9 cellular contexts compared by ENCODE assay signal in the genomic region with DNA sequence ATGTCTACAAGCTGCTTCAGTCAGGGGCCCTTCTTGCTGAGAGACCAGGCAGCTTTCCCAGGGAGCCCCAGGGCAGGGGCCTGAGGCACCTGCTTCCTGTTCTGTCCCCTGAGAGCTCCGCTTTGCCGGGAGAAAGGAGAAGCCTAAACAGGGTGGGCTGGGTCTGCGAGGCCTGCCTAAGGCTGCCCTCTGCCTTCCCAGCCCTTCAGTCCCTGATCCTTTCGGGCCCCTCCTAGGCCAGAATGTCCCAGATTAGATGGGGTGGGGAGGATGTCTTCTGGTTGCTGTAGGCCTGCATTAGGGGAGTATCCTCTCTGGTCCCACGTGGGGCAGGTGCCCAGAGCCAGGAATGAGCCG.
DNase-seq lines count a peak whose midpoint lies in the region; ATAC-seq, FAIRE-seq and TF ChIP-seq lines count a peak whose summit lies in the region.
"Had no signal": no experiment of that assay in that cellular context is flagged by ENCODE, and none has a peak within 500 bp of the region (broad histone marks: within the 10 kb centered on the region; RNA-seq: fewer than 3 reads in every experiment).

No MANE protein-coding gene starts in this region.

- H3K4me3 ChIP-seq in SK-N-MC (peak overlapping the region; percentile 31; the same call in 1 of the 2 replicates), keratinocyte (ENCODE audit: control insufficient read depth in 2 of 3, extremely low read depth in 1 of 3, insufficient read depth in 2 of 3, low read depth in 1 of 3, low read length in 3 of 3) (no peak overlapping the region)

- no peaks in the 10 kb centered on the region for H3K9me3 ChIP-seq in SK-N-MC (ENCODE audit: low read depth, low read length)
- H3K9me3 ChIP-seq in keratinocyte (ENCODE audit: control insufficient read depth, low read depth, low read length): no peaks in the 10 kb centered on the region

- H3K9ac ChIP-seq in SK-N-MC (ENCODE audit: insufficient read length): peak overlapping the region; percentile 4
- no peak overlapping the region for H3K9ac ChIP-seq in keratinocyte (ENCODE audit: control insufficient read depth, extremely low read depth, insufficient read depth, low read length)

- H3K27me3 ChIP-seq in keratinocyte (ENCODE audit: control insufficient read depth, extremely low read depth, insufficient read depth, low read length): no peaks in the 10 kb centered on the region

- no peak for FAIRE-seq in keratinocyte (lab: Jason Lieb, UNC)

- no peak for DNase-seq in left ventricle myocardium superior
- DNase-seq in cardiac septum (ENCODE audit: low spot score): no peak
- DNase-seq in SK-N-MC (ENCODE audit: low read depth, low spot score): no peak
- no peak for DNase-seq in keratinocyte (ENCODE audit: low read depth, low spot score)
- DNase-seq in NCI-H524 treated with DMSO at 0.1 percent for 48 hours (lab: John Stamatoyannopoulos, UW): no peak
- no peak for DNase-seq in middle frontal gyrus (ENCODE audit: extremely low spot score, low spot score)
- DNase-seq: erythroblast had no signal

- H3K79me2 ChIP-seq in keratinocyte (ENCODE audit: control insufficient read depth, insufficient read depth, low read length): peaks cover 3% of the 10 kb centered on the region

- dilution Hi-C loops in keratinocyte (cut with MboI; ENCODE audit: extremely low pct_ligation_motif_present, low sequenced_read_pairs): no loop called here

- no peaks in the 10 kb centered on the region for H3K36me3 ChIP-seq in SK-N-MC (ENCODE audit: insufficient read depth, low read length)
- H3K36me3 ChIP-seq in keratinocyte (ENCODE audit: control insufficient read depth in 2 of 2, extremely low read depth in 1 of 2, insufficient read depth in 2 of 2, low read length in 2 of 2): no peaks in the 10 kb centered on the region

- no peak for TF ChIP-seq CTCF in keratinocyte (optimal IDR thresholded peaks at IDR 0.05 in 1 of 3, IDR thresholded peaks at IDR 0.05 in 1 of 3, conservative IDR thresholded peaks at IDR 0.05 in 1 of 3; ENCODE audit: extremely low read depth in 1 of 3, insufficient read depth in 2 of 3, low read length in 3 of 3)

- no peaks in the 10 kb centered on the region for H4K20me1 ChIP-seq in keratinocyte (ENCODE audit: control insufficient read depth, extremely low read depth, insufficient read depth, low read length)

- H3K27ac ChIP-seq in SK-N-MC (0 out of 2 replicates have a peak overlapping the region, but pooled peaks have one; percentile 12), keratinocyte (ENCODE audit: control insufficient read depth, insufficient read depth, low read length) (no peak overlapping the region)

- intact Hi-C loops in left ventricle myocardium superior (cut with micrococcal nuclease) (no loop called here), cardiac septum (cut with DNase I) (no loop called here)

- no peak overlapping the region for H2AFZ ChIP-seq in keratinocyte (ENCODE audit: control insufficient read depth, low read length)

- H3K4me2 ChIP-seq in keratinocyte (ENCODE audit: control insufficient read depth, extremely low read depth, insufficient read depth, low read depth, low read length): peak overlapping the region; percentile 67

- peak; percentile 38 for ATAC-seq in left ventricle myocardium superior
- no peak for ATAC-seq in GM18873 (IDR thresholded peaks at IDR 0.05; ENCODE audit: low FRiP score, unreplicated experiment)
- no peak for ATAC-seq in HG03521 (IDR thresholded peaks at IDR 0.05; ENCODE audit: unreplicated experiment)

- no peaks in the 10 kb centered on the region for H3K9me1 ChIP-seq in keratinocyte (ENCODE audit: control insufficient read depth, extremely low read depth, insufficient read depth, low read length)

- H3K4me1 ChIP-seq in keratinocyte (ENCODE audit: control insufficient read depth, extremely low read depth, insufficient read depth, low read length): peaks cover 19% of the 10 kb centered on the region
